In genomic region chr11:65854161-65854592, GRCh38 we compare ENCODE assay signal across 13 cellular contexts. TPM values are rescaled to one million over a fixed set of nuclear protein-coding genes. Genes with fewer than 3 reads are reported as not detected.
DNase-seq lines count a peak whose midpoint lies in the region; ATAC-seq and TF ChIP-seq lines count a peak whose summit lies in the region.
"Had no signal": no experiment of that assay in that cellular context is flagged by ENCODE, and none has a peak within 500 bp of the region (broad histone marks: within the 10 kb centered on the region; RNA-seq: fewer than 3 reads in every experiment).

No MANE protein-coding gene starts in this region.

- no peak for DNase-seq in CD4-positive, alpha-beta T cell
- DNase-seq in central memory CD8-positive, alpha-beta T cell (ENCODE audit: low spot score in 2 of 2), result no peak
- no peak for DNase-seq in NCI-H345 (lab: John Stamatoyannopoulos, UW)
- no peak for DNase-seq in NCI-H2029 (lab: John Stamatoyannopoulos, UW)
- no peak for DNase-seq in A673 (ENCODE audit: low spot score)
- no peak for DNase-seq in HCEC 1CT
- DNase-seq: activated CD4-positive, alpha-beta T cell treated with anti-CD3 and anti-CD28 coated beads for 1 hour; IMR-90; NCI-H2107; retina; RPMI8226 had no signal

- H3K4me3 Mint-ChIP-seq in CD4-positive, alpha-beta T cell, result peak overlapping the region; percentile 72
- H3K4me3 Mint-ChIP-seq in IgD-negative memory B cell (peak overlapping the region in 1 of 4 donors; percentile 96), nephron (peak overlapping the region; percentile 75 to 84 (median 83))
- H3K4me3 Mint-ChIP-seq in central memory CD8-positive, alpha-beta T cell, result peak overlapping the region; percentile 65

- H3K27me3 ChIP-seq in CD4-positive, alpha-beta T cell (ENCODE audit: control insufficient read depth, insufficient read depth, low read length), result no peaks in the 10 kb centered on the region
- H3K27me3 ChIP-seq in A673 (replicated peaks; ENCODE audit: insufficient read depth, low read depth, low read length, poor library complexity), result no peaks in the 10 kb centered on the region

- intact Hi-C loops in CD4-positive, alpha-beta T cell (cut with DNase I, micrococcal nuclease), result loop anchor here in 1 of 2 experiments (10.0 kb wide), 1 partner anchor 431 kb away; the partner anchor contains the start of gene YIF1A
- intact Hi-C loops in A673 (cut with micrococcal nuclease; ENCODE audit: unreplicated experiment), result no loop called here

- H3K27ac ChIP-seq in CD4-positive, alpha-beta T cell (ENCODE audit: low read depth, low read length), result no peak overlapping the region
- no peak overlapping the region for H3K27ac ChIP-seq in A673 (ENCODE audit: low read depth, low read length, poor library complexity, severe bottlenecking)

- H3K9me3 Mint-ChIP-seq in CD4-positive, alpha-beta T cell, result no peaks in the 10 kb centered on the region
- H3K9me3 Mint-ChIP-seq in IgD-negative memory B cell, result no peaks in the 10 kb centered on the region
- no peaks in the 10 kb centered on the region for H3K9me3 Mint-ChIP-seq in central memory CD8-positive, alpha-beta T cell
- H3K9me3 Mint-ChIP-seq in nephron, result no peaks in the 10 kb centered on the region

- no peaks in the 10 kb centered on the region for H3K27me3 Mint-ChIP-seq in CD4-positive, alpha-beta T cell
- H3K27me3 Mint-ChIP-seq in IgD-negative memory B cell, result no peaks in the 10 kb centered on the region
- H3K27me3 Mint-ChIP-seq in central memory CD8-positive, alpha-beta T cell, result no peaks in the 10 kb centered on the region
- no peaks in the 10 kb centered on the region for H3K27me3 Mint-ChIP-seq in nephron (ENCODE audit: low read depth)

- peaks cover 7% of the 10 kb centered on the region for H3K9me3 ChIP-seq in CD4-positive, alpha-beta T cell (ENCODE audit: control insufficient read depth, low read length)
- no peaks in the 10 kb centered on the region for H3K9me3 ChIP-seq in A673 (ENCODE audit: low read depth, low read length, poor library complexity, severe bottlenecking)

- no peak overlapping the region for H3K4me3 ChIP-seq in A673 (ENCODE audit: low read depth, low read length, poor library complexity, severe bottlenecking)

- H3K36me3 Mint-ChIP-seq in CD4-positive, alpha-beta T cell (ENCODE audit: low read depth), result peaks cover 69% of the 10 kb centered on the region
- peaks cover 6% of the 10 kb centered on the region for H3K36me3 Mint-ChIP-seq in IgD-negative memory B cell
- H3K36me3 Mint-ChIP-seq in central memory CD8-positive, alpha-beta T cell (ENCODE audit: insufficient read depth), result peaks cover 56% of the 10 kb centered on the region
- peaks cover 48% of the 10 kb centered on the region for H3K36me3 Mint-ChIP-seq in nephron (ENCODE audit: low read depth)

- no peak for ATAC-seq in CD4-positive, alpha-beta T cell (ENCODE audit: poor library complexity)
- ATAC-seq in central memory CD8-positive, alpha-beta T cell (replicated peaks; ENCODE audit: extremely low read depth, poor library complexity, severe bottlenecking), result no peak

- no peak for TF ChIP-seq CTCF in CD4-positive, alpha-beta T cell (IDR thresholded peaks at IDR 0.05)
- TF ChIP-seq CTCF in nephron (IDR thresholded peaks at IDR 0.05; ENCODE audit: unreplicated experiment in 3 of 3), result no peak
- TF ChIP-seq CTCF in A673 (conservative IDR thresholded peaks at IDR 0.05; ENCODE audit: low read depth, low read length), result no peak

- CTCF ChIA-PET in CD4-positive, alpha-beta T cell (lab: Charles Lee), result no interaction called here
- CTCF ChIA-PET in A673 (lab: Charles Lee), result no interaction called here

- peak overlapping the region; percentile 58 for H3K27ac Mint-ChIP-seq in CD4-positive, alpha-beta T cell
- H3K27ac Mint-ChIP-seq in IgD-negative memory B cell (peak overlapping the region in 2 of 3 donors; percentile 76 to 92), nephron (peak overlapping the region in 1 of 3 experiments; percentile 44)
- peak overlapping the region; percentile 72 for H3K27ac Mint-ChIP-seq in central memory CD8-positive, alpha-beta T cell (ENCODE audit: low read depth)

- peaks cover 57% of the 10 kb centered on the region for H3K36me3 ChIP-seq in A673 (ENCODE audit: insufficient read depth, low read length, poor library complexity, severe bottlenecking)

- POLR2A ChIA-PET in CD4-positive, alpha-beta T cell (lab: Charles Lee), result interaction anchor here (1.7 kb wide), 1 partner anchor 36 kb away, joined by 4 read pairs; the partner anchor contains the start of gene CCDC85B
- POLR2A ChIA-PET in A673 (lab: Charles Lee; ENCODE audit: low non-redundant PET), result no interaction called here

- BruUV-seq in A673 (replicated peaks; lab: Mats Ljungman, UMichigan), result no TSS peak

- H3K4me1 ChIP-seq in A673 (ENCODE audit: insufficient read depth, low read length, poor library complexity, severe bottlenecking), result peaks cover 8% of the 10 kb centered on the region

- H3K4me1 Mint-ChIP-seq in CD4-positive, alpha-beta T cell (ENCODE audit: low read depth), result peaks cover 38% of the 10 kb centered on the region
- H3K4me1 Mint-ChIP-seq in IgD-negative memory B cell (peaks cover 27 to 33% (median 30%) of the 10 kb centered on the region in 3 donors), nephron (peaks cover 17% of the 10 kb centered on the region)
- peaks cover 47% of the 10 kb centered on the region for H3K4me1 Mint-ChIP-seq in central memory CD8-positive, alpha-beta T cell

RNA-seq across cellular contexts. Expression of gene CFL1, which starts 3.8 kb away (rescaled TPM):
- total RNA-seq in CD4-positive, alpha-beta T cell, result 100 to 1,000 TPM; 322 to 331 TPM
- 2,244 TPM for polyA plus RNA-seq in IgD-negative memory B cell
- total RNA-seq in A673 (2021), result 1,449 and 1,649 TPM in 2 replicates

RNA-seq across cellular contexts. Expression of gene MUS81, which starts 6.1 kb away (rescaled TPM):
- total RNA-seq in CD4-positive, alpha-beta T cell, result 10 to 100 TPM; 37.7 to 39.2 TPM
- polyA plus RNA-seq in IgD-negative memory B cell, result 38.7 TPM
- 64.6 and 77.4 TPM in 2 replicates for total RNA-seq in A673 (2021)

RNA-seq across cellular contexts. Expression of gene EFEMP2, which starts 18.4 kb away (rescaled TPM):
- 1 to 10 TPM; 5.2 to 5.9 TPM for total RNA-seq in CD4-positive, alpha-beta T cell
- 0.29 TPM for polyA plus RNA-seq in IgD-negative memory B cell
- 31.2 and 37.6 TPM in 2 replicates for total RNA-seq in A673 (2021)

RNA-seq across cellular contexts. Expression of gene SNX32, which starts 20.4 kb away (rescaled TPM):
- under 1 TPM; 0.33 to 0.61 TPM for total RNA-seq in CD4-positive, alpha-beta T cell
- 0.78 TPM for polyA plus RNA-seq in IgD-negative memory B cell
- 2.0 and 2.1 TPM in 2 replicates for total RNA-seq in A673 (2021)

RNA-seq across cellular contexts. Expression of gene CTSW, which starts 25.5 kb away (rescaled TPM):
- total RNA-seq in CD4-positive, alpha-beta T cell, result 10 to 100 TPM; 20.6 to 21.6 TPM
- polyA plus RNA-seq in IgD-negative memory B cell, result 29.2 TPM
- total RNA-seq in A673 (2021), result not detected in 2 replicates
